In genomic region chr11:36436589-36436988, GRCh38 we compare ENCODE assay signal across 18 cellular contexts.
"Had no signal": no experiment of that assay in that cellular context is flagged by ENCODE, and none has a peak within 500 bp of the region (broad histone marks: within the 10 kb centered on the region; RNA-seq: fewer than 3 reads in every experiment).

No MANE protein-coding gene starts in this region.

- H3K9ac ChIP-seq: KMS-11, SK-N-SH had no signal

- H3K27ac ChIP-seq: KMS-11 had no signal

- DNase-seq: Kasumi-1, MM.1S, NCI-H1092 treated with DMSO at 0.1 percent for 48 hours, NCI-H1436, NCI-H187, NCI-H2029, NCI-H2081 treated with DMSO at 0.1 percent for 48 hours, NCI-H2171, NCI-H446, NCI-H510A, NCI-H524 treated with DMSO at 0.1 percent for 48 hours, NCI-H69, NCI-H774, Right ventricle myocardium superior, RPMI8226 had no signal

- H3K4me2 ChIP-seq: KMS-11, SK-N-SH had no signal

- H3K9me3 ChIP-seq: SK-N-SH had no signal

- FAIRE-seq: RCC 7860 had no signal
